In genomic region chr1:43344267-43344666, GRCh38 we compare ENCODE assay signal across 1 cellular context.
TF ChIP-seq lines count a peak whose summit lies in the region.

No MANE protein-coding gene starts in this region.

TF ChIP-seq in liver, 16 proteins besides CTCF, POLR2A, EP300 and RAD21:
- TF ChIP-seq FOXA1 (IDR thresholded peaks at IDR 0.05), result no peak
- TF ChIP-seq ZBTB33 (IDR thresholded peaks at IDR 0.05), result no peak
- TF ChIP-seq RXRA (IDR thresholded peaks at IDR 0.05), result peak; percentile 25 to 47
- peak; percentile 27 to 39 for TF ChIP-seq HNF4A (conservative IDR thresholded peaks at IDR 0.05)
- no peak for TF ChIP-seq SP1 (IDR thresholded peaks at IDR 0.05)
- no peak for TF ChIP-seq HNF4G (IDR thresholded peaks at IDR 0.05)
- no peak for TF ChIP-seq NR2F2 (IDR thresholded peaks at IDR 0.05)
